7 cellular contexts compared by ENCODE assay signal in the genomic region with DNA sequence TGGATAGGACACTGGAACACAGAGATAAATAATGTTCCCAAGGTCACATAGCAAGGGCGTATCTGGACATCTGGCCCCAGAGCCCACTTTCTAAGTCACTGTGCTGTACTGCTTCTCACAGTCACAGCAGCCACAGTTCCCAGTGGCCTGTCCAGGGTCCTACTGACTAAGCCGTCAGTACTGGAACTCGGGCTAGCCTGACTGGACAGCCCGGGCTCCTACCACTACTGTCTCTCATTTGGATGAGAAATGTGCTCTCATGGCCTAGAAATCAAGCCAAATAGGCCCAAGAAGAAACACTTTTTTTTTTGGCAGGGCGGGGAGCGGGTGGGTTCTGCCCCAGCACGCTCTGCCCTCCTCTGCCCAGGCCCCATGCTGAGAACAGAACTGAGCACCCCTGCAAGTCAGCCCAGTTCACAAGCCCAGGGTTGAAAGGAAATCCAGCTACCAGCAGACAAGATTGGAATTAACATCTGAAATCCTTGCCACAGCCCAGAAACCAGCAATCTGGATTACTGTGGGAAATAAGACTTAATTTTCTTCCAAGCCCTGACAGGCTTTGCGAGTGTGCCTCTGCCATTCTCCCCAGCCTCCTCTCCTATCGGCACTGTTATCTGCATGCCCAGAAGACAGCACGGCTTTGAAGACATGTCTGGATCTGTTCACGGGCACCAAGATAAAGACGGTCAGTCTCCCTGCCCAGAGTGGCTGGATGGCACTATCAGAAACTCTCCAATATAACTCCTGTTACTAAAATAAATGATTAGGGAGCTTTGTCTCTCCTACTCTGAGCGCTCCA.
"Had no signal": no experiment of that assay in that cellular context is flagged by ENCODE, and none has a peak within 500 bp of the region (broad histone marks: within the 10 kb centered on the region; RNA-seq: fewer than 3 reads in every experiment).

No MANE protein-coding gene starts in this region.

- H3K4me1 ChIP-seq: upper lobe of left lung had no signal

- H3K9me3 ChIP-seq: upper lobe of left lung had no signal

- H3K4me3 ChIP-seq: dorsolateral prefrontal cortex, upper lobe of left lung had no signal

- DNase-seq: activated CD4-positive, alpha-beta T cell treated with anti-CD3 and anti-CD28 coated beads, Interleukin-2, amount 50 U/mL, for 4 hours; activated gamma-delta T cell; activated T-cell treated with anti-CD3 and anti-CD28 coated beads, Interleukin-2, amount 50 U/mL, for 4 hours; dorsolateral prefrontal cortex; immature natural killer cell; small intestine; upper lobe of left lung had no signal

- H3K27me3 ChIP-seq: dorsolateral prefrontal cortex, upper lobe of left lung had no signal

- H3K36me3 ChIP-seq: upper lobe of left lung had no signal

- H3K27ac ChIP-seq: upper lobe of left lung had no signal
